In genomic region chr10:130799532-130799931, GRCh38 we compare ENCODE assay signal across 27 cellular contexts.
"Had no signal": no experiment of that assay in that cellular context is flagged by ENCODE, and none has a peak within 500 bp of the region (broad histone marks: within the 10 kb centered on the region; RNA-seq: fewer than 3 reads in every experiment).

No MANE protein-coding gene starts in this region.

- H3K4me1 ChIP-seq: Peyer's patch, SJCRH30 had no signal

- H3K4me2 ChIP-seq: SK-N-SH had no signal

- H3K4me3 ChIP-seq: Peyer's patch, SJCRH30 had no signal

- H3K9me3 ChIP-seq: SJCRH30, SK-N-SH had no signal

- H3K9me3 Mint-ChIP-seq: activated T-cell treated with anti-CD3 and anti-CD28 coated beads, Interleukin-2, amount 50 U/mL, for 24 hours; activated T-helper 1 cell treated with anti-CD3 and anti-CD28 coated beads, Interleukin-12 subunit alpha, Interleukin-12 subunit beta, Interleukin-2, Interleukin-4 antibody, amounts not matched to agents 30 ng/mL and 10 ng/mL and 1 ng/mL, durations not matched to agents 14 hours and 24 hours and 36 hours; central memory CD8-positive, alpha-beta T cell; T-helper 2 cell treated with Interferon-gamma antibody and Interleukin-4, amounts not matched to agents 5 μg/mL and 100 μg/mL, for 36 hours had no signal

- H3K27me3 Mint-ChIP-seq: activated CD8-positive, alpha-beta memory T cell treated with anti-CD3 and anti-CD28 coated beads, Interleukin-2, amount 10 ng/mL, durations not matched to agents 7 days and 5 days; activated naive CD8-positive, alpha-beta T cell; activated T-cell treated with anti-CD3 and anti-CD28 coated beads, Interleukin-2, amount 50 U/mL, for 24 hours; central memory CD8-positive, alpha-beta T cell had no signal

- DNase-seq: activated CD4-positive, alpha-beta T cell treated with anti-CD3 and anti-CD28 coated beads for 48 hours; activated CD4-positive, alpha-beta T cell treated with anti-CD3 and anti-CD28 coated beads, Interleukin-2, amount 50 U/mL, for 4 hours; activated CD4-positive, CD25-positive, alpha-beta regulatory T cell treated with anti-CD3 and anti-CD28 coated beads, Interleukin-2, amount 50 U/mL, for 72 hours; activated CD8-positive, alpha-beta memory T cell treated with anti-CD3 and anti-CD28 coated beads, Interleukin-2, amount 10 ng/mL, durations not matched to agents 7 days and 5 days; activated effector memory CD4-positive, alpha-beta T cell treated with anti-CD3 and anti-CD28 coated beads, Interleukin-2, amount 50 U/mL, for 16 hours; activated naive CD4-positive, alpha-beta T cell treated with anti-CD3 and anti-CD28 coated beads for 36 hours; activated T-cell treated with anti-CD3 and anti-CD28 coated beads, Interleukin-2, amount 50 U/mL, for 24 hours; Karpas-422; MM.1S; NCI-H1105; NCI-H1436; NCI-H1694 treated with DMSO at 0.1 percent for 48 hours; NCI-H2029 treated with DMSO at 0.1 percent for 48 hours; NCI-H510A treated with DMSO at 0.1 percent for 48 hours; NCI-H69; Right ventricle myocardium superior; SJCRH30; SK-N-SH; SW 1271 had no signal

- H3K4me1 Mint-ChIP-seq: activated CD8-positive, alpha-beta memory T cell treated with anti-CD3 and anti-CD28 coated beads, Interleukin-2, amount 10 ng/mL, durations not matched to agents 7 days and 5 days; brain; central memory CD8-positive, alpha-beta T cell; WTC11 had no signal

- ATAC-seq: activated CD8-positive, alpha-beta memory T cell treated with anti-CD3 and anti-CD28 coated beads, Interleukin-2, amount 10 ng/mL, durations not matched to agents 7 days and 5 days; WTC11 had no signal

- H3K36me3 Mint-ChIP-seq: activated CD8-positive, alpha-beta memory T cell treated with anti-CD3 and anti-CD28 coated beads, Interleukin-2, amount 10 ng/mL, durations not matched to agents 7 days and 5 days; activated naive CD8-positive, alpha-beta T cell; brain had no signal

- H3K27me3 ChIP-seq: Peyer's patch, SJCRH30 had no signal

- H3K9ac ChIP-seq: SK-N-SH had no signal

- H3K27ac ChIP-seq: Peyer's patch, RWPE1, SJCRH30 had no signal

- H3K27ac Mint-ChIP-seq: activated CD8-positive, alpha-beta memory T cell treated with anti-CD3 and anti-CD28 coated beads, Interleukin-2, amount 10 ng/mL, durations not matched to agents 7 days and 5 days; activated naive CD4-positive, alpha-beta T cell treated with anti-CD3 and anti-CD28 coated beads for 36 hours; activated naive CD8-positive, alpha-beta T cell; activated T-cell treated with anti-CD3 and anti-CD28 coated beads, Interleukin-2, amount 50 U/mL, for 24 hours; activated T-helper 1 cell treated with anti-CD3 and anti-CD28 coated beads, Interleukin-12 subunit alpha, Interleukin-12 subunit beta, Interleukin-2, Interleukin-4 antibody, amounts not matched to agents 30 ng/mL and 10 ng/mL and 1 ng/mL, durations not matched to agents 14 hours and 24 hours and 36 hours; brain; T-helper 2 cell treated with Interferon-gamma antibody and Interleukin-4, amounts not matched to agents 5 μg/mL and 100 μg/mL, for 36 hours; WTC11 had no signal

- H3K4me3 Mint-ChIP-seq: activated CD8-positive, alpha-beta memory T cell treated with anti-CD3 and anti-CD28 coated beads, Interleukin-2, amount 10 ng/mL, durations not matched to agents 7 days and 5 days; activated naive CD4-positive, alpha-beta T cell treated with anti-CD3 and anti-CD28 coated beads for 36 hours; activated naive CD8-positive, alpha-beta T cell; activated T-cell treated with anti-CD3 and anti-CD28 coated beads, Interleukin-2, amount 50 U/mL, for 24 hours; activated T-helper 1 cell treated with anti-CD3 and anti-CD28 coated beads, Interleukin-12 subunit alpha, Interleukin-12 subunit beta, Interleukin-2, Interleukin-4 antibody, amounts not matched to agents 30 ng/mL and 10 ng/mL and 1 ng/mL, durations not matched to agents 14 hours and 24 hours and 36 hours; brain; central memory CD8-positive, alpha-beta T cell; T-helper 2 cell treated with Interferon-gamma antibody and Interleukin-4, amounts not matched to agents 5 μg/mL and 100 μg/mL, for 36 hours; WTC11 had no signal

- H3K36me3 ChIP-seq: Peyer's patch, SJCRH30 had no signal
